Comparison of ENCODE assay signal across 9 cellular contexts in genomic region chr1:40392206-40392605, GRCh38. TPM values are rescaled to one million over a fixed set of nuclear protein-coding genes. Genes with fewer than 3 reads are reported as not detected.
DNase-seq lines count a peak whose midpoint lies in the region; ATAC-seq, FAIRE-seq and TF ChIP-seq lines count a peak whose summit lies in the region.
"Had no signal": no experiment of that assay in that cellular context is flagged by ENCODE, and none has a peak within 500 bp of the region (broad histone marks: within the 10 kb centered on the region; RNA-seq: fewer than 3 reads in every experiment).

No MANE protein-coding gene starts in this region.

- H3K4me1 ChIP-seq in K562 (replicated peaks in 1 of 2; ENCODE audit: control insufficient read depth in 2 of 2, insufficient read depth in 2 of 2, low read length in 2 of 2) (peaks cover 25 to 67% of the 10 kb centered on the region in 2 experiments), mesodermal cell (ENCODE audit: control insufficient read depth, insufficient read depth, low read length, poor library complexity, severe bottlenecking) (peaks cover 6% of the 10 kb centered on the region), tibial artery (peaks cover 0 to 88% (median 28%) of the 10 kb centered on the region in 4 donors)

- no peak for TF ChIP-seq EP300 in Ishikawa (IDR thresholded peaks at IDR 0.05; ENCODE audit: borderline replicate concordance)
- no peak for TF ChIP-seq EP300 in K562 (IDR thresholded peaks at IDR 0.05; ENCODE audit: low read length)

- no peak for FAIRE-seq in K562 (lab: Jason Lieb, UNC)

- H3K9me1 ChIP-seq in K562 (ENCODE audit: control insufficient read depth, insufficient read depth, low read length) = no peaks in the 10 kb centered on the region

- peaks cover 10% of the 10 kb centered on the region; the same call in 1 of the 2 replicates for H4K20me1 ChIP-seq in K562 (replicated peaks; ENCODE audit: control insufficient read depth, insufficient read depth, low read length)

- in situ Hi-C loops in K562 (cut with MboI) = no loop called here

- intact Hi-C loops in K562 (cut with micrococcal nuclease) = no loop called here
- intact Hi-C loops in tibial artery (cut with DNase I; ENCODE audit: low total_unique reads) = no loop called here

- H3K27ac ChIP-seq in K562 (ENCODE audit: extremely low read depth, low read depth, low read length) = peak overlapping the region; percentile 10; the same call in 1 of the 3 replicates
- peak overlapping the region; percentile 4 for H3K27ac ChIP-seq in mesodermal cell (ENCODE audit: low read depth, low read length, severe bottlenecking)
- H3K27ac ChIP-seq in tibial artery = peak overlapping the region in 1 of 2 donors; percentile 37
- H3K27ac ChIP-seq: VCaP had no signal

- no peak overlapping the region for H3K4me3 ChIP-seq in AG10803 (ENCODE audit: low read length)
- H3K4me3 ChIP-seq in K562 = no peak overlapping the region
- H3K4me3 ChIP-seq in mesodermal cell (ENCODE audit: extremely low read depth, insufficient read depth, low read length, poor library complexity, severe bottlenecking) = no peak overlapping the region
- H3K4me3 ChIP-seq in tibial artery = no peak overlapping the region

- TF ChIP-seq POLR2A in K562 (conservative IDR thresholded peaks at IDR 0.05) = no peak

- H3K36me3 ChIP-seq in K562 (ENCODE audit: control insufficient read depth, insufficient read depth, low read length) (peaks cover 31% of the 10 kb centered on the region), mesodermal cell (ENCODE audit: control insufficient read depth, insufficient read depth, low read length) (no peaks in the 10 kb centered on the region), tibial artery (peaks cover 0 to 4% (median 0%) of the 10 kb centered on the region in 3 donors)

- WGBS in K562 (ENCODE audit: insufficient coverage, low coverage, missing lambda C conversion rate) = 67% methylated on average over 3 of the region's 3 CpGs
- 20 to 68% methylated on average over 1 to 2 of the region's 3 CpGs for WGBS in mesodermal cell (ENCODE audit: insufficient coverage in 2 of 2), 2 experiments

- TF ChIP-seq CTCF in AG10803 (conservative IDR thresholded peaks at IDR 0.05; ENCODE audit: low read length) (no peak), K562 (IDR thresholded peaks at IDR 0.05 in 2 of 3, conservative IDR thresholded peaks at IDR 0.05 in 1 of 3; ENCODE audit: insufficient read depth in 2 of 3, low read depth in 1 of 3, low read length in 3 of 3) (no peak), tibial artery (IDR thresholded peaks at IDR 0.05) (no peak)

- no TSS peak for BruUV-seq in K562 (replicated peaks; lab: Mats Ljungman, UMichigan)

- no peak overlapping the region; the same call in 1 of the 2 replicates for H3K4me2 ChIP-seq in K562 (ENCODE audit: insufficient read depth, low read length)

- peaks cover 97% of the 10 kb centered on the region for H3K79me2 ChIP-seq in K562 (ENCODE audit: control insufficient read depth, insufficient read depth, low read length)

- DNase-seq in AG10803 (ENCODE audit: low read depth) (peak; percentile 94), K562 (ENCODE audit: extremely low read depth in 1 of 4, low spot score in 3 of 4) (no peak), tibial artery (no peak), KG1 (lab: John Stamatoyannopoulos, UW) (no peak), NCI-H526 treated with DMSO at 0.1 percent for 48 hours (lab: John Stamatoyannopoulos, UW) (no peak)

- no peak for TF ChIP-seq RAD21 in Ishikawa (IDR thresholded peaks at IDR 0.05; ENCODE audit: low read depth)
- no peak for TF ChIP-seq RAD21 in K562 (CRISPR knock-in tag; conservative IDR thresholded peaks at IDR 0.05 in 1 of 2, IDR thresholded peaks at IDR 0.05 in 1 of 2)

- ATAC-seq in K562 (no peak), HG03196 (IDR thresholded peaks at IDR 0.05; ENCODE audit: unreplicated experiment) (no peak)

- POLR2A ChIA-PET in K562 (lab: Yijun Ruan, JAX) = interaction anchor here (0.5 to 6.0 kb wide), 5 partner anchors 8 to 221 kb away, joined by 3 to 28 read pairs (median 4); no protein-coding TSS in a partner anchor

- H3K9me3 ChIP-seq in K562 (replicated peaks; ENCODE audit: control insufficient read depth, insufficient read depth, low read depth, low read length) (no peaks in the 10 kb centered on the region), mesodermal cell (ENCODE audit: control insufficient read depth, low read length) (no peaks in the 10 kb centered on the region), tibial artery (no peaks in the 10 kb centered on the region)

- H2AFZ ChIP-seq in K562 (ENCODE audit: low read depth, low read length) = no peak overlapping the region

- CTCF ChIA-PET in K562 (lab: Yijun Ruan, JAX; ENCODE audit: low intra/inter-chr PET ratio) = no interaction called here

- H3K9ac ChIP-seq in K562 (ENCODE audit: insufficient read depth in 1 of 2, low read depth in 2 of 2, low read length in 2 of 2) = no peak overlapping the region

- H3K27me3 ChIP-seq in K562 (ENCODE audit: control insufficient read depth in 2 of 2, insufficient read depth in 2 of 2, low read length in 2 of 2) (no peaks in the 10 kb centered on the region), tibial artery (no peaks in the 10 kb centered on the region)

TF ChIP-seq in Ishikawa, 13 proteins besides CTCF, POLR2A, EP300 and RAD21:
- TF ChIP-seq ZBTB7A (IDR thresholded peaks at IDR 0.05; ENCODE audit: low read depth) = no peak
- 0 out of 2 replicates have a peak, but pooled peaks have one; percentile 6 for TF ChIP-seq TCF12 (IDR thresholded peaks at IDR 0.05; ENCODE audit: low read depth)
- 0 out of 2 replicates have a peak, but pooled peaks have one; percentile 8 for TF ChIP-seq TEAD4 (IDR thresholded peaks at IDR 0.05)

TF ChIP-seq in K562, 482 proteins besides CTCF, POLR2A, EP300 and RAD21 (continues in another document):
- TF ChIP-seq MEF2D (tag; conservative IDR thresholded peaks at IDR 0.05; ENCODE audit: low read depth) = no peak

RNA-seq across cellular contexts. Expression of gene SMAP2, which starts 18.7 kb away (rescaled TPM):
- 77.4 and 118 TPM in 2 replicates for total RNA-seq in K562 (2011; cell fraction: chromatin; rRNA removed; ENCODE audit: low replicate concordance)
- 37.0 and 50.1 TPM in 2 replicates for total RNA-seq in K562 (2011; cell fraction: nucleolus; rRNA removed)
- 81.5 and 109 TPM in 2 replicates for total RNA-seq in K562 (2011; cell fraction: nucleoplasm; rRNA removed)
- total RNA-seq in K562 (2014; rRNA removed) (80.1 and 98.2 TPM in 2 replicates), K562 (2014; rRNA removed; fragmentation: Illumina TruSeq; extraction: Trizol) (94.1 and 101 TPM in 2 replicates), K562 (2015; rRNA removed; fragmentation: Illumina TruSeq; extraction: Trizol) (89.1 and 92.4 TPM in 2 replicates), K562 (2021) (109 and 117 TPM in 2 replicates)
- polyA plus RNA-seq in K562 (2011; rRNA removed) (114 and 124 TPM in 2 replicates), K562 (2014; fragmentation: Illumina TruSeq; extraction: Trizol) (173 and 212 TPM in 2 replicates), K562 (2014; fragmentation: Nextera tagmentation; extraction: Ambion mirVana) (10 to 100 TPM; 38.7 to 47.3 TPM), K562 (2014; rRNA removed) (89.4 and 94.7 TPM in 2 replicates)
- polyA plus RNA-seq in K562 (2011; cell fraction: cytosol; rRNA removed) = 98.8 and 132 TPM in 2 replicates
- 81.2 and 89.1 TPM in 2 replicates for polyA plus RNA-seq in K562 (2011; cell fraction: nucleus; rRNA removed)
- 100 and 128 TPM in 2 replicates for polyA plus RNA-seq in K562 (2012)
- 129 and 160 TPM in 2 replicates for polyA minus RNA-seq in K562 (2011; rRNA and poly(A)+ RNA removed)
- 71.4 and 74.3 TPM in 2 replicates for polyA minus RNA-seq in K562 (2011; cell fraction: cytosol; rRNA and poly(A)+ RNA removed)
- polyA minus RNA-seq in K562 (2011; cell fraction: nucleus; rRNA and poly(A)+ RNA removed) = 28.4 and 48.0 TPM in 2 replicates
- polyA plus RNA-seq in mesodermal cell (2013, experiment 1 of 2) = 13.4 TPM
- 12.2 TPM for polyA plus RNA-seq in mesodermal cell (2013, experiment 2 of 2)

RNA-seq across cellular contexts. Expression of gene ZFP69B, which starts 58.1 kb away (rescaled TPM):
- total RNA-seq in K562 (2011; cell fraction: chromatin; rRNA removed; ENCODE audit: low replicate concordance) = 10.7 and 26.6 TPM in 2 replicates
- total RNA-seq in K562 (2011; cell fraction: nucleolus; rRNA removed) = 7.2 and 9.2 TPM in 2 replicates
- total RNA-seq in K562 (2011; cell fraction: nucleoplasm; rRNA removed) = 11.4 and 12.9 TPM in 2 replicates
- total RNA-seq in K562 (2014; rRNA removed) (6.0 and 6.4 TPM in 2 replicates), K562 (2014; rRNA removed; fragmentation: Illumina TruSeq; extraction: Trizol) (10.3 and 12.8 TPM in 2 replicates), K562 (2015; rRNA removed; fragmentation: Illumina TruSeq; extraction: Trizol) (5.5 and 5.6 TPM in 2 replicates), K562 (2021) (8.2 and 9.5 TPM in 2 replicates)
- polyA plus RNA-seq in K562 (2011; rRNA removed) (7.5 and 8.4 TPM in 2 replicates), K562 (2014; fragmentation: Illumina TruSeq; extraction: Trizol) (9.4 and 10.2 TPM in 2 replicates), K562 (2014; fragmentation: Nextera tagmentation; extraction: Ambion mirVana) (1 to 10 TPM; 1.6 to 2.8 TPM), K562 (2014; rRNA removed) (7.9 and 8.9 TPM in 2 replicates)
- polyA plus RNA-seq in K562 (2011; cell fraction: cytosol; rRNA removed) = 1.6 and 2.9 TPM in 2 replicates
- 5.7 and 5.9 TPM in 2 replicates for polyA plus RNA-seq in K562 (2011; cell fraction: nucleus; rRNA removed)
- polyA plus RNA-seq in K562 (2012) = 4.5 and 5.3 TPM in 2 replicates
- polyA minus RNA-seq in K562 (2011; rRNA and poly(A)+ RNA removed) = 10.6 and 14.2 TPM in 2 replicates
- polyA minus RNA-seq in K562 (2011; cell fraction: cytosol; rRNA and poly(A)+ RNA removed) = 2.9 and 4.1 TPM in 2 replicates
- polyA minus RNA-seq in K562 (2011; cell fraction: nucleus; rRNA and poly(A)+ RNA removed) = 5.3 and 9.3 TPM in 2 replicates
- polyA plus RNA-seq in mesodermal cell (2013, experiment 1 of 2) = 4.8 TPM
- 5.0 TPM for polyA plus RNA-seq in mesodermal cell (2013, experiment 2 of 2)
